ENCODE assay signal across 14 cellular contexts in genomic region chr12:124542021-124542941, GRCh38. TPM values are rescaled to one million over a fixed set of nuclear protein-coding genes. Genes with fewer than 3 reads are reported as not detected.
A peak's percentile ranks its signal among the peaks of the same experiment; 100 is the strongest.
DNase-seq lines count a peak whose midpoint lies in the region; ATAC-seq, FAIRE-seq and TF ChIP-seq lines count a peak whose summit lies in the region.
"Had no signal": no experiment of that assay in that cellular context is flagged by ENCODE, and none has a peak within 500 bp of the region (broad histone marks: within the 10 kb centered on the region; RNA-seq: fewer than 3 reads in every experiment).

No MANE protein-coding gene starts in this region.

- peak overlapping the region; percentile 86 for H3K27ac Mint-ChIP-seq in astrocyte (ENCODE audit: unreplicated experiment)
- H3K27ac Mint-ChIP-seq in neural crest cell (ENCODE audit: unreplicated experiment), result peak overlapping the region; percentile 62
- H3K27ac Mint-ChIP-seq: activated naive CD8-positive, alpha-beta T cell had no signal

- peaks cover 82% of the 10 kb centered on the region for H3K79me2 ChIP-seq in GM23248 (ENCODE audit: insufficient read depth)
- peaks cover 86% of the 10 kb centered on the region for H3K79me2 ChIP-seq in astrocyte (ENCODE audit: insufficient read depth, low read length)

- peaks cover 1% of the 10 kb centered on the region for H3K9me3 Mint-ChIP-seq in astrocyte (ENCODE audit: unreplicated experiment)
- H3K9me3 Mint-ChIP-seq in neural crest cell, result no peaks in the 10 kb centered on the region
- H3K9me3 Mint-ChIP-seq: stimulated activated naive CD8-positive, alpha-beta T cell treated with anti-CD3 and anti-CD28 coated beads, Interleukin-15, amount 100 ng/mL, for 72 hours had no signal

- H3K27me3 Mint-ChIP-seq in astrocyte (ENCODE audit: low read depth, unreplicated experiment) (no peaks in the 10 kb centered on the region), neural crest cell (ENCODE audit: low read depth) (no peaks in the 10 kb centered on the region)
- H3K27me3 Mint-ChIP-seq: activated naive CD8-positive, alpha-beta T cell; stimulated activated naive CD8-positive, alpha-beta T cell treated with anti-CD3 and anti-CD28 coated beads, Interleukin-15, amount 100 ng/mL, for 72 hours had no signal

- no peaks in the 10 kb centered on the region for H3K9me2 ChIP-seq in GM23248 (ENCODE audit: insufficient read depth)

- H3K4me3 ChIP-seq in BLaER1 treated with 17β-estradiol and CSF1 and Interleukin-3, amounts not matched to agents 10 nM and 100 nM, result no peak overlapping the region
- H3K4me3 ChIP-seq in GM23248 (no peak overlapping the region), astrocyte (ENCODE audit: insufficient read depth, low read depth, low read length) (no peak overlapping the region)
- H3K4me3 ChIP-seq: prostate gland had no signal

- DNase-seq in GM23248 (peak; percentile 55), astrocyte (ENCODE audit: low read depth) (no peak), neural crest cell (ENCODE audit: low read depth, low spot score) (no peak), NAMALWA (ENCODE audit: low spot score) (no peak)
- DNase-seq in stimulated activated CD4-positive, alpha-beta T cell treated with anti-CD3 and anti-CD28 coated beads, Interleukin-4, amount 100 ng/mL, for 1 hour, result no peak
- DNase-seq: esophagus squamous epithelium; NCI-H1436 treated with DMSO at 0.1 percent for 48 hours; stimulated activated naive CD8-positive, alpha-beta T cell treated with anti-CD3 and anti-CD28 coated beads, Interleukin-15, amount 100 ng/mL, for 72 hours had no signal

- peak overlapping the region; percentile 46 to 98 (median 74) for H3K4me2 ChIP-seq in BLaER1 treated with 17β-estradiol and CSF1 and Interleukin-3, amounts not matched to agents 10 nM and 100 nM
- H3K4me2 ChIP-seq in GM23248 (ENCODE audit: unreplicated experiment) (no peak overlapping the region), astrocyte (ENCODE audit: low read length) (no peak overlapping the region)

- H3K36me3 ChIP-seq in BLaER1 treated with 17β-estradiol and CSF1 and Interleukin-3, amounts not matched to agents 10 nM and 100 nM, result peaks cover 0 to 4% (median 1%) of the 10 kb centered on the region in 11 experiments; a peak in 4 of 22 replicates
- no peaks in the 10 kb centered on the region for H3K36me3 ChIP-seq in GM23248 (ENCODE audit: low read depth)
- no peaks in the 10 kb centered on the region for H3K36me3 ChIP-seq in astrocyte (ENCODE audit: insufficient read depth, low read length)
- H3K36me3 ChIP-seq: prostate gland had no signal

- peaks cover 83 to 86% (median 85%) of the 10 kb centered on the region in 11 experiments for H4K20me1 ChIP-seq in BLaER1 treated with 17β-estradiol and CSF1 and Interleukin-3, amounts not matched to agents 10 nM and 100 nM
- H4K20me1 ChIP-seq in GM23248 (ENCODE audit: insufficient read depth) (peaks cover 4% of the 10 kb centered on the region; the same call in 1 of the 2 replicates), astrocyte (ENCODE audit: insufficient read depth, low read length) (peaks cover 85% of the 10 kb centered on the region)

- ATAC-seq in HG03521 (IDR thresholded peaks at IDR 0.05; ENCODE audit: unreplicated experiment), result no peak
- no peak for ATAC-seq in HG03196 (IDR thresholded peaks at IDR 0.05; ENCODE audit: unreplicated experiment)
- ATAC-seq: activated CD4-positive, CD25-positive, alpha-beta regulatory T cell treated with anti-CD3 and anti-CD28 coated beads, Interleukin-2, amount 50 U/mL, for 24 hours had no signal

- WGBS in GM23248 (ENCODE audit: low coverage in 1 of 2, low lambda C conversion rate in 2 of 2, missing lambda C conversion rate in 2 of 2), 2 experiments, result 68 to 71% methylated on average over 26 to 27 of the region's 28 CpGs

- H3K9me3 ChIP-seq in BLaER1 treated with 17β-estradiol and CSF1 and Interleukin-3, amounts not matched to agents 10 nM and 100 nM (replicated peaks in 1 of 11), result no peaks in the 10 kb centered on the region
- H3K9me3 ChIP-seq in GM23248 (ENCODE audit: low read depth) (no peaks in the 10 kb centered on the region), astrocyte (ENCODE audit: insufficient read depth, low read depth, low read length) (no peaks in the 10 kb centered on the region)
- H3K9me3 ChIP-seq: esophagus squamous epithelium, prostate gland had no signal

- H3K4me1 Mint-ChIP-seq in astrocyte (ENCODE audit: low read depth, unreplicated experiment), result peaks cover 52% of the 10 kb centered on the region
- peaks cover 22% of the 10 kb centered on the region for H3K4me1 Mint-ChIP-seq in neural crest cell

- in situ Hi-C loops in GM23248 (cut with MboI), result no loop called here

- peak overlapping the region in 9 of 11 experiments; percentile 8 to 86 (median 38); a peak in 13 of 22 replicates for H3K27ac ChIP-seq in BLaER1 treated with 17β-estradiol and CSF1 and Interleukin-3, amounts not matched to agents 10 nM and 100 nM
- no peak overlapping the region for H3K27ac ChIP-seq in GM23248
- H3K27ac ChIP-seq in astrocyte (ENCODE audit: low read depth, low read length), result no peak overlapping the region
- H3K27ac ChIP-seq: esophagus squamous epithelium, prostate gland had no signal

- FAIRE-seq in astrocyte (lab: Jason Lieb, UNC), result no peak

- H3K9ac ChIP-seq in BLaER1 treated with 17β-estradiol and CSF1 and Interleukin-3, amounts not matched to agents 10 nM and 100 nM, result peak overlapping the region in 8 of 11 experiments; percentile 8 to 50 (median 26); a peak in 9 of 22 replicates
- H3K9ac ChIP-seq in GM23248, result no peak overlapping the region
- no peak overlapping the region for H3K9ac ChIP-seq in astrocyte (ENCODE audit: low read length)

- 0 out of 2 replicates have a peak, but pooled peaks cover 2% of the 10 kb centered on the region for H3F3A ChIP-seq in GM23248 (ENCODE audit: insufficient read depth)

- TF ChIP-seq CTCF in astrocyte (IDR thresholded peaks at IDR 0.05; ENCODE audit: insufficient read depth, low read depth, low read length), result no peak
- no peak for TF ChIP-seq CTCF in neural crest cell (conservative IDR thresholded peaks at IDR 0.05)

- H3K36me3 Mint-ChIP-seq in astrocyte (ENCODE audit: low read depth, unreplicated experiment) (peaks cover 2% of the 10 kb centered on the region), neural crest cell (ENCODE audit: low read depth) (no peaks in the 10 kb centered on the region)
- H3K36me3 Mint-ChIP-seq: activated naive CD8-positive, alpha-beta T cell had no signal

- no peak overlapping the region for H2AFZ ChIP-seq in GM23248
- H2AFZ ChIP-seq in astrocyte (ENCODE audit: low read depth, low read length), result no peak overlapping the region

- H3K4me3 Mint-ChIP-seq in astrocyte (ENCODE audit: unreplicated experiment) (no peak overlapping the region), neural crest cell (no peak overlapping the region)
- H3K4me3 Mint-ChIP-seq: stimulated activated naive CD8-positive, alpha-beta T cell treated with anti-CD3 and anti-CD28 coated beads, Interleukin-15, amount 100 ng/mL, for 72 hours had no signal

- peaks cover 83 to 86% (median 84%) of the 10 kb centered on the region in 10 experiments for H3K4me1 ChIP-seq in BLaER1 treated with 17β-estradiol and CSF1 and Interleukin-3, amounts not matched to agents 10 nM and 100 nM
- peaks cover 25% of the 10 kb centered on the region for H3K4me1 ChIP-seq in GM23248 (ENCODE audit: insufficient read depth)
- H3K4me1 ChIP-seq in astrocyte (ENCODE audit: insufficient read depth, low read length), result peaks cover 60% of the 10 kb centered on the region

- no peaks in the 10 kb centered on the region for H3K27me3 ChIP-seq in BLaER1 treated with 17β-estradiol and CSF1 and Interleukin-3, amounts not matched to agents 10 nM and 100 nM
- H3K27me3 ChIP-seq in GM23248 (replicated peaks; ENCODE audit: insufficient read depth) (no peaks in the 10 kb centered on the region), astrocyte (ENCODE audit: insufficient read depth, low read length) (no peaks in the 10 kb centered on the region)
- H3K27me3 ChIP-seq: esophagus squamous epithelium had no signal

RNA-seq across cellular contexts. Expression of gene NCOR2, which starts 25.1 kb away (rescaled TPM):
- 37.7 and 66.0 TPM in 2 replicates for total RNA-seq in GM23248 (2014; rRNA removed; shearing (Covaris generic))
- polyA plus RNA-seq in GM23248 (2016; fragmentation: Nextera tagmentation; extraction: Ambion mirVana), result 40.8 and 43.5 TPM in 2 replicates
- total RNA-seq in astrocyte (425 and 489 TPM in 2 replicates), neural crest cell (143 and 144 TPM in 2 replicates)

Comparison
In these comparisons a context has a peak if more than half of its experiments do, and no peak if none do; other contexts are left out.
1. H3K27ac ChIP-seq: peak in BLaER1 treated with 17β-estradiol and CSF1 and Interleukin-3, amounts not matched to agents 10 nM and 100 nM (9 of 11); none in GM23248 (single experiment) and astrocyte (single experiment).
2. H3K4me2 ChIP-seq: peak in BLaER1 treated with 17β-estradiol and CSF1 and Interleukin-3, amounts not matched to agents 10 nM and 100 nM (11 of 11); none in GM23248 (single experiment) and astrocyte (single experiment).
3. H3K9ac ChIP-seq: peak in BLaER1 treated with 17β-estradiol and CSF1 and Interleukin-3, amounts not matched to agents 10 nM and 100 nM (8 of 11); none in GM23248 (single experiment) and astrocyte (single experiment).